8 cellular contexts compared by ENCODE assay signal in the genomic region with DNA sequence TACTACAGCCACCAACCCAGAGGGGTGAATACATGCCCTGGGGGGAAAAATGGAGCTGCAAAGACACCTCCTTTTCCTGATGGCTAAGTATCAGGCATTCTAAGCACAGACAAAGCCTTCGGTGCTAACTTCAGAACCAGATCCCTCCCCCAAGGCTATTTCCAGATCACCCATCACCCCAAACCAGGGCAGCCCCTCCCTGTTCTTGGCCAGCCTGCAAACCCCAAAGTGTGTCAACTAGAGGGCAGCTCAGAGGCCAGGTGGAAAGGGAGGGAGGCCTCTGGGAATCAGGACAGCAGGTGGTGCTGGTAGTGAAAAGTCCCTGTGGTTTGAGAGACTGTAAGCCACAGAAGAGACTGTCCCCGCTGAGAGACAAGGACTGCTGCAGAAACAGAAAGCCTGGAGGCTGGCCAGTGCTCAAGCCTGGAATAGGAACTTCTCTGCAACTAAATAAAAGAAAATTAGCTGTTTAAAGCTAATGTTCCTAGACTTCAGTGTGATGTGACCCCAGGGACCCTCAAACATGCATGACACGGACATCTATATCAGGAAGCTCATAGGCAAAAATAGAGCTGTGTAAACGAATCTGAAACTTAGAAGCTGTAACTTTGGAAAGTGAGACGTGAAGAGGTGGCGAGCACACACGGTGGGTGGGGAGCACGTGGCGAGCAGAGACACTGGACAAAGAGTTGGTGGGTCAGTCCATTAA. TPM values are rescaled to one million over a fixed set of nuclear protein-coding genes. Genes with fewer than 3 reads are reported as not detected.
DNase-seq lines count a peak whose midpoint lies in the region; ATAC-seq and TF ChIP-seq lines count a peak whose summit lies in the region.

No MANE protein-coding gene starts in this region.

- H3K27me3 ChIP-seq in Loucy (ENCODE audit: insufficient read depth, low read length, poor library complexity, severe bottlenecking) (no peaks in the 10 kb centered on the region), adrenal gland (no peaks in the 10 kb centered on the region)

- no peak for TF ChIP-seq POLR2A in adrenal gland (IDR thresholded peaks at IDR 0.05)

- H3K9me2 ChIP-seq in Loucy (replicated peaks; ENCODE audit: low read depth, low read length): no peaks in the 10 kb centered on the region

- no peaks in the 10 kb centered on the region for H3K27me3 Mint-ChIP-seq in activated CD4-positive, alpha-beta T cell treated with anti-CD3 and anti-CD28 coated beads for 36 hours
- H3K27me3 Mint-ChIP-seq in activated CD4-positive, alpha-beta T cell treated with anti-CD3 and anti-CD28 coated beads, Interleukin-2, amount 10 ng/mL, durations not matched to agents 24 days and 14 days: no peaks in the 10 kb centered on the region
- H3K27me3 Mint-ChIP-seq in T-helper 2 cell treated with Interferon-gamma antibody and Interleukin-4, amounts not matched to agents 5 μg/mL and 100 μg/mL, for 36 hours (ENCODE audit: low read depth): peaks cover 2% of the 10 kb centered on the region

- 45 to 54% (median 52%) methylated on average over 9 of the region's 9 CpGs for WGBS in adrenal gland, 4 donors

- H3K36me3 ChIP-seq in Loucy (ENCODE audit: insufficient read depth, low read length) (peaks cover 17% of the 10 kb centered on the region; the same call in 1 of the 2 replicates), adrenal gland (replicated peaks in 1 of 2) (peaks cover 0 to 24% of the 10 kb centered on the region in 2 donors)

- H3K36me3 Mint-ChIP-seq in activated CD4-positive, alpha-beta T cell treated with anti-CD3 and anti-CD28 coated beads for 36 hours (ENCODE audit: low read depth): peaks cover 21% of the 10 kb centered on the region
- peaks cover 20% of the 10 kb centered on the region for H3K36me3 Mint-ChIP-seq in activated CD4-positive, alpha-beta T cell treated with anti-CD3 and anti-CD28 coated beads, Interleukin-2, amount 10 ng/mL, durations not matched to agents 24 days and 14 days (ENCODE audit: low read depth)
- H3K36me3 Mint-ChIP-seq in T-helper 2 cell treated with Interferon-gamma antibody and Interleukin-4, amounts not matched to agents 5 μg/mL and 100 μg/mL, for 36 hours (ENCODE audit: low read depth): peaks cover 20% of the 10 kb centered on the region

- H2AFZ ChIP-seq in Loucy (ENCODE audit: low read length): no peak overlapping the region

- peak overlapping the region; percentile 12 for H3K9ac ChIP-seq in Loucy (ENCODE audit: low read depth, low read length, poor library complexity, severe bottlenecking)

- intact Hi-C loops in activated CD4-positive, alpha-beta T cell treated with anti-CD3 and anti-CD28 coated beads for 36 hours (cut with DNase I, micrococcal nuclease): no loop called here
- intact Hi-C loops in activated CD4-positive, alpha-beta T cell treated with anti-CD3 and anti-CD28 coated beads, Interleukin-2, amount 10 ng/mL, durations not matched to agents 24 days and 14 days (cut with micrococcal nuclease): no loop called here
- intact Hi-C loops in adrenal gland (cut with DNase I): no loop called here

- peak; percentile 39 for ATAC-seq in activated CD4-positive, alpha-beta T cell treated with anti-CD3 and anti-CD28 coated beads for 36 hours

- CTCF ChIA-PET in activated CD4-positive, alpha-beta T cell treated with anti-CD3 and anti-CD28 coated beads for 36 hours (lab: Charles Lee): interaction anchor here (0.5 to 1.2 kb wide), 3 partner anchors 11 to 28 kb away, joined by 3 to 4 read pairs (median 3); no protein-coding TSS in a partner anchor

- H3K79me2 ChIP-seq in Loucy (ENCODE audit: insufficient read depth, low read length): no peaks in the 10 kb centered on the region

- POLR2A ChIA-PET in activated CD4-positive, alpha-beta T cell treated with anti-CD3 and anti-CD28 coated beads for 36 hours (lab: Charles Lee): interaction anchor here (0.8 kb wide), 1 partner anchor 10 kb away, joined by 3 read pairs; no protein-coding TSS in a partner anchor

- no peak overlapping the region for H3K27ac Mint-ChIP-seq in activated CD4-positive, alpha-beta T cell treated with anti-CD3 and anti-CD28 coated beads for 36 hours
- H3K27ac Mint-ChIP-seq in activated CD4-positive, alpha-beta T cell treated with anti-CD3 and anti-CD28 coated beads, Interleukin-2, amount 10 ng/mL, durations not matched to agents 24 days and 14 days: no peak overlapping the region
- H3K27ac Mint-ChIP-seq in T-helper 2 cell treated with Interferon-gamma antibody and Interleukin-4, amounts not matched to agents 5 μg/mL and 100 μg/mL, for 36 hours: no peak overlapping the region

- H4K20me1 ChIP-seq in Loucy (ENCODE audit: insufficient read depth, low read length, poor library complexity, severe bottlenecking): no peaks in the 10 kb centered on the region

- peak overlapping the region; percentile 21 for H3K4me2 ChIP-seq in Loucy (ENCODE audit: low read depth, low read length, poor library complexity, severe bottlenecking)

- no peak overlapping the region for H3K4me3 ChIP-seq in Loucy (ENCODE audit: low read length, poor library complexity, severe bottlenecking)
- H3K4me3 ChIP-seq in adrenal gland: no peak overlapping the region

- peak overlapping the region in 2 of 5 donors; percentile 61 to 63 for H3K27ac ChIP-seq in adrenal gland

- TF ChIP-seq CTCF in Loucy (conservative IDR thresholded peaks at IDR 0.05; ENCODE audit: low read length): peak; percentile 37; the same call in 1 of the 2 replicates
- TF ChIP-seq CTCF in adrenal gland (IDR thresholded peaks at IDR 0.05): peak in 3 of 6 experiments; percentile 6 to 33 (median 18)

- no peaks in the 10 kb centered on the region for H3K4me1 Mint-ChIP-seq in activated CD4-positive, alpha-beta T cell treated with anti-CD3 and anti-CD28 coated beads for 36 hours
- H3K4me1 Mint-ChIP-seq in activated CD4-positive, alpha-beta T cell treated with anti-CD3 and anti-CD28 coated beads, Interleukin-2, amount 10 ng/mL, durations not matched to agents 24 days and 14 days: peaks cover 10% of the 10 kb centered on the region
- H3K4me1 Mint-ChIP-seq in T-helper 2 cell treated with Interferon-gamma antibody and Interleukin-4, amounts not matched to agents 5 μg/mL and 100 μg/mL, for 36 hours (ENCODE audit: low read depth): peaks cover 3% of the 10 kb centered on the region

- H3K9me3 Mint-ChIP-seq in activated CD4-positive, alpha-beta T cell treated with anti-CD3 and anti-CD28 coated beads for 36 hours (ENCODE audit: low read depth): no peaks in the 10 kb centered on the region
- no peaks in the 10 kb centered on the region for H3K9me3 Mint-ChIP-seq in activated CD4-positive, alpha-beta T cell treated with anti-CD3 and anti-CD28 coated beads, Interleukin-2, amount 10 ng/mL, durations not matched to agents 24 days and 14 days
- H3K9me3 Mint-ChIP-seq in T-helper 2 cell treated with Interferon-gamma antibody and Interleukin-4, amounts not matched to agents 5 μg/mL and 100 μg/mL, for 36 hours: no peaks in the 10 kb centered on the region

- H3K4me1 ChIP-seq in Loucy (ENCODE audit: insufficient read depth, low read length, poor library complexity, severe bottlenecking) (peaks cover 6% of the 10 kb centered on the region), adrenal gland (replicated peaks in 1 of 2) (peaks cover 6 to 28% of the 10 kb centered on the region in 2 donors)

- no peaks in the 10 kb centered on the region for H3F3A ChIP-seq in Loucy (ENCODE audit: low read depth)

- H3K4me3 Mint-ChIP-seq in activated CD4-positive, alpha-beta T cell treated with anti-CD3 and anti-CD28 coated beads for 36 hours: no peak overlapping the region
- no peak overlapping the region for H3K4me3 Mint-ChIP-seq in activated CD4-positive, alpha-beta T cell treated with anti-CD3 and anti-CD28 coated beads, Interleukin-2, amount 10 ng/mL, durations not matched to agents 24 days and 14 days
- H3K4me3 Mint-ChIP-seq in T-helper 2 cell treated with Interferon-gamma antibody and Interleukin-4, amounts not matched to agents 5 μg/mL and 100 μg/mL, for 36 hours: no peak overlapping the region

- no peaks in the 10 kb centered on the region for H3K9me3 ChIP-seq in Loucy (ENCODE audit: insufficient read depth, low read depth, low read length)
- no peaks in the 10 kb centered on the region for H3K9me3 ChIP-seq in adrenal gland (replicated peaks in 1 of 3)

- DNase-seq in activated CD4-positive, alpha-beta T cell treated with anti-CD3 and anti-CD28 coated beads for 36 hours: no peak
- no peak for DNase-seq in activated CD4-positive, alpha-beta T cell treated with anti-CD3 and anti-CD28 coated beads, Interleukin-2, amount 10 ng/mL, durations not matched to agents 24 days and 14 days
- peak; percentile 4 for DNase-seq in HCEC 1CT
- peak; percentile 37 to 85 (median 68) for DNase-seq in adrenal gland
- peak; percentile 54 for DNase-seq in left kidney (ENCODE audit: low read depth, low spot score)
- DNase-seq in activated effector memory CD4-positive, alpha-beta T cell treated with anti-CD3 and anti-CD28 coated beads, Interleukin-2, amount 50 U/mL, for 16 hours: no peak
- no peak for DNase-seq in T-helper 2 cell treated with Interferon-gamma antibody and Interleukin-4, amounts not matched to agents 5 μg/mL and 100 μg/mL, for 36 hours (ENCODE audit: low spot score)

RNA-seq across cellular contexts. Expression of gene TUBG1, which starts 9.1 kb away (rescaled TPM):
- 100 to 1,000 TPM in 1 of 2 experiments, 10 to 100 TPM in 1; 76.1 to 102 TPM for total RNA-seq in activated CD4-positive, alpha-beta T cell treated with anti-CD3 and anti-CD28 coated beads for 36 hours
- 99.9 and 100 TPM in 2 replicates for total RNA-seq in activated CD4-positive, alpha-beta T cell treated with anti-CD3 and anti-CD28 coated beads, Interleukin-2, amount 10 ng/mL, durations not matched to agents 24 days and 14 days
- total RNA-seq in adrenal gland: 10 to 100 TPM; 22.9 to 90.0 (median 38.0) TPM
- 10 to 100 TPM; 30.5 to 70.3 (median 40.3) TPM for polyA plus RNA-seq in adrenal gland

RNA-seq across cellular contexts. Expression of gene RETREG3, which starts 9.4 kb away (rescaled TPM):
- 10 to 100 TPM; 28.3 to 30.9 TPM for total RNA-seq in activated CD4-positive, alpha-beta T cell treated with anti-CD3 and anti-CD28 coated beads for 36 hours
- 35.8 and 38.3 TPM in 2 replicates for total RNA-seq in activated CD4-positive, alpha-beta T cell treated with anti-CD3 and anti-CD28 coated beads, Interleukin-2, amount 10 ng/mL, durations not matched to agents 24 days and 14 days
- 100 to 1,000 TPM in 1 of 8 donors, 10 to 100 TPM in 7; 57.6 to 167 (median 83.0) TPM for total RNA-seq in adrenal gland
- 10 to 100 TPM; 27.1 to 30.6 (median 28.2) TPM for polyA plus RNA-seq in adrenal gland

RNA-seq across cellular contexts. Expression of gene TUBG2, which starts 40.5 kb away (rescaled TPM):
- 1 to 10 TPM; 9.0 to 9.2 TPM for total RNA-seq in activated CD4-positive, alpha-beta T cell treated with anti-CD3 and anti-CD28 coated beads for 36 hours
- total RNA-seq in activated CD4-positive, alpha-beta T cell treated with anti-CD3 and anti-CD28 coated beads, Interleukin-2, amount 10 ng/mL, durations not matched to agents 24 days and 14 days: 11.8 and 12.9 TPM in 2 replicates
- total RNA-seq in adrenal gland: 10 to 100 TPM; 21.5 to 63.9 (median 45.6) TPM
- polyA plus RNA-seq in adrenal gland: 10 to 100 TPM; 19.3 to 65.1 (median 49.6) TPM

RNA-seq across cellular contexts. Expression of gene PSMC3IP, which starts 41.1 kb away (rescaled TPM):
- total RNA-seq in activated CD4-positive, alpha-beta T cell treated with anti-CD3 and anti-CD28 coated beads for 36 hours: 10 to 100 TPM; 27.0 to 28.9 TPM
- 29.1 and 31.1 TPM in 2 replicates for total RNA-seq in activated CD4-positive, alpha-beta T cell treated with anti-CD3 and anti-CD28 coated beads, Interleukin-2, amount 10 ng/mL, durations not matched to agents 24 days and 14 days
- total RNA-seq in adrenal gland: 1 to 10 TPM in 7 of 8 donors, not detected in 1; 1.2 to 2.3 (median 1.8) TPM
- polyA plus RNA-seq in adrenal gland: 1 to 10 TPM; 3.1 to 3.9 (median 3.5) TPM

RNA-seq across cellular contexts. Expression of gene MLX, which starts 51.7 kb away (rescaled TPM):
- total RNA-seq in activated CD4-positive, alpha-beta T cell treated with anti-CD3 and anti-CD28 coated beads for 36 hours: 10 to 100 TPM; 38.7 to 40.7 TPM
- total RNA-seq in activated CD4-positive, alpha-beta T cell treated with anti-CD3 and anti-CD28 coated beads, Interleukin-2, amount 10 ng/mL, durations not matched to agents 24 days and 14 days: 67.8 and 72.6 TPM in 2 replicates
- 10 to 100 TPM; 34.2 to 58.8 (median 47.1) TPM for total RNA-seq in adrenal gland
- 10 to 100 TPM; 46.0 to 95.0 (median 52.6) TPM for polyA plus RNA-seq in adrenal gland

Comparison
In these comparisons a context has a peak if more than half of its experiments do, and no peak if none do; other contexts are left out.
1. DNase-seq: peak in HCEC 1CT (single experiment), adrenal gland (7 of 7) and left kidney (single experiment); none in activated CD4-positive, alpha-beta T cell treated with anti-CD3 and anti-CD28 coated beads for 36 hours (single experiment), activated CD4-positive, alpha-beta T cell treated with anti-CD3 and anti-CD28 coated beads, Interleukin-2, amount 10 ng/mL, durations not matched to agents 24 days and 14 days (single experiment), activated effector memory CD4-positive, alpha-beta T cell treated with anti-CD3 and anti-CD28 coated beads, Interleukin-2, amount 50 U/mL, for 16 hours (single experiment) and T-helper 2 cell treated with Interferon-gamma antibody and Interleukin-4, amounts not matched to agents 5 μg/mL and 100 μg/mL, for 36 hours (single experiment).